Comparison of ENCODE assay signal across 1 cellular context in the genomic region with DNA sequence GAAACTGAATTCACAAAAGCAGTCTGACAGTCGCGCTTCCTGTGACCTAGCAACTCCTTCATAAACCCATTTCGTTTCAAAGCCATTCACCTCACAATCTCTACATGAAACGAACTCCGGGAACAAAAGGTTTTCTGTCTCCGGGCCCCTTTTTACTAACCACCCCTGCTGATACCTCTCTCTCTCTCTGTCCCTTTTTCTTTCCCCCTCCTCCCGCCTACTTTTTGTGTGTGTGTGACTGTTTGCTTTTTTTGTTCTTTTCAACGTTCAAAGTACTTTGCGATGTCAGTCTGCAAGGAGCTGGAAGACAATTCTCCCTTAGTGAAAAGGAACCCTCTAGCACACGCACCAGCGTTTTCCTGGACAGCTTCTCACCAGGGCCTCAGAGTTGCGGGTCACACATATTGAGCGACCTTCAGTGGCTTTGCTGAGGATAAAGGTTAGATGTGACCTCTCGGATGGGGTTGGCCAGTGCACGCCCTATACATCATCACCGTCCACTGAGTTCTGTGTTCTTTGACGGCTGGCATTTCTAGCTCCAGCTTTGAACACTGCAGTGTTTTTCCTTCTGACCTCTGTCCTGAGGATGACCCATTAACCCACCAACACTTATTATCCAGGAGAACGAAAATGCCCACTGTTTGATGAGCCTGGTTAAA.
TF ChIP-seq lines count a peak whose summit lies in the region.

No MANE protein-coding gene starts in this region.

TF ChIP-seq in HepG2, 621 proteins besides CTCF, POLR2A, EP300 and RAD21 (continued from another document and continues in another):
- TF ChIP-seq, protein P1, sequence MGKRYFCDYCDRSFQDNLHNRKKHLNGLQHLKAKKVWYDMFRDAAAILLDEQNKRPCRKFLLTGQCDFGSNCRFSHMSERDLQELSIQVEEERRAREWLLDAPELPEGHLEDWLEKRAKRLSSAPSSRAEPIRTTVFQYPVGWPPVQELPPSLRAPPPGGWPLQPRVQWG (CRISPR knock-in tag; IDR thresholded peaks at IDR 0.05; ENCODE audit: borderline replicate concordance, low read depth): no peak
- TF ChIP-seq ZFYVE20 (CRISPR knock-in tag; IDR thresholded peaks at IDR 0.05; ENCODE audit: borderline replicate concordance, low read depth) (no peak), ZNF710 (CRISPR knock-in tag; IDR thresholded peaks at IDR 0.05; ENCODE audit: borderline replicate concordance) (peak; percentile 92), ZNF256 (CRISPR knock-in tag; conservative IDR thresholded peaks at IDR 0.05) (no peak), ZNF550 (CRISPR knock-in tag; IDR thresholded peaks at IDR 0.05; ENCODE audit: borderline replicate concordance) (peak; percentile 50; the same call in 1 of the 2 replicates), MAFF (IDR thresholded peaks at IDR 0.05; ENCODE audit: low read depth, low read length) (no peak), ZNF83 (CRISPR knock-in tag; IDR thresholded peaks at IDR 0.05; ENCODE audit: borderline replicate concordance) (0 out of 2 replicates have a peak, but pooled peaks have one; percentile 50), ELF3 (CRISPR knock-in tag; IDR thresholded peaks at IDR 0.05) (peak; percentile 64), ARNT2 (CRISPR knock-in tag; IDR thresholded peaks at IDR 0.05; ENCODE audit: low read depth) (no peak), MEF2D (CRISPR knock-in tag; IDR thresholded peaks at IDR 0.05) (peak; percentile 85), POGZ (CRISPR knock-in tag; IDR thresholded peaks at IDR 0.05) (peak; percentile 47), PTBP1 (IDR thresholded peaks at IDR 0.05; ENCODE audit: low read depth, low read length, poor library complexity, severe bottlenecking) (no peak), BRF2 (CRISPR knock-in tag; IDR thresholded peaks at IDR 0.05) (peak; percentile 62; the same call in 1 of the 2 replicates), ZSCAN30 (CRISPR knock-in tag; IDR thresholded peaks at IDR 0.05) (no peak), NR2F6 (IDR thresholded peaks at IDR 0.05) (peak; percentile 96), NR2F6 (CRISPR knock-in tag; IDR thresholded peaks at IDR 0.05) (peak; percentile 96), KDM5B (CRISPR knock-in tag; IDR thresholded peaks at IDR 0.05; ENCODE audit: borderline replicate concordance) (no peak), ZMAT3 (CRISPR knock-in tag; conservative IDR thresholded peaks at IDR 0.05) (peak; percentile 65; the same call in 1 of the 2 replicates), E2F1 (CRISPR knock-in tag; IDR thresholded peaks at IDR 0.05) (0 out of 2 replicates have a peak, but pooled peaks have one; percentile 56), ZGPAT (CRISPR knock-in tag; IDR thresholded peaks at IDR 0.05) (peak; percentile 59; the same call in 1 of the 2 replicates), SNRNP70 (IDR thresholded peaks at IDR 0.05; ENCODE audit: low read depth, low read length) (no peak), SKIL (CRISPR knock-in tag; IDR thresholded peaks at IDR 0.05; ENCODE audit: borderline replicate concordance) (peak; percentile 94), MTA1 (CRISPR knock-in tag; IDR thresholded peaks at IDR 0.05; ENCODE audit: borderline replicate concordance) (peak; percentile 90), CHCHD3 (CRISPR knock-in tag; IDR thresholded peaks at IDR 0.05) (no peak), ZSCAN21 (CRISPR knock-in tag; IDR thresholded peaks at IDR 0.05; ENCODE audit: borderline replicate concordance) (peak; percentile 60; the same call in 1 of the 2 replicates), ZNF703 (CRISPR knock-in tag; IDR thresholded peaks at IDR 0.05; ENCODE audit: borderline replicate concordance) (no peak), ZNF775 (CRISPR knock-in tag; IDR thresholded peaks at IDR 0.05; ENCODE audit: borderline replicate concordance) (0 out of 2 replicates have a peak, but pooled peaks have one; percentile 63), NRL (CRISPR knock-in tag; IDR thresholded peaks at IDR 0.05; ENCODE audit: borderline replicate concordance) (no peak), ZFP41 (CRISPR knock-in tag; IDR thresholded peaks at IDR 0.05; ENCODE audit: borderline replicate concordance) (no peak), SALL2 (CRISPR knock-in tag; IDR thresholded peaks at IDR 0.05) (no peak; the same call in 1 of the 2 replicates), REXO4 (CRISPR knock-in tag; IDR thresholded peaks at IDR 0.05; ENCODE audit: borderline replicate concordance) (no peak), THAP11 (CRISPR knock-in tag; IDR thresholded peaks at IDR 0.05) (0 out of 2 replicates have a peak, but pooled peaks have one; percentile 12), KLF16 (CRISPR knock-in tag; IDR thresholded peaks at IDR 0.05) (peak in 1 of 2 experiments; percentile 79; a peak in 2 of 4 replicates), XRCC5 (optimal IDR thresholded peaks at IDR 0.05; ENCODE audit: low read length) (peak; percentile 33), NFKB2 (CRISPR knock-in tag; IDR thresholded peaks at IDR 0.05; ENCODE audit: borderline replicate concordance) (0 out of 2 replicates have a peak, but pooled peaks have one; percentile 41), ZNF670 (CRISPR knock-in tag; IDR thresholded peaks at IDR 0.05; ENCODE audit: borderline replicate concordance) (no peak), HOXA5 (CRISPR knock-in tag; IDR thresholded peaks at IDR 0.05) (no peak; the same call in 1 of the 2 replicates), ZNF614 (CRISPR knock-in tag; IDR thresholded peaks at IDR 0.05; ENCODE audit: borderline replicate concordance) (peak; percentile 80; the same call in 1 of the 2 replicates), RAD51 (IDR thresholded peaks at IDR 0.05; ENCODE audit: borderline replicate concordance) (no peak), ATF2 (CRISPR knock-in tag; IDR thresholded peaks at IDR 0.05) (no peak; the same call in 1 of the 2 replicates), ZNF713 (CRISPR knock-in tag; IDR thresholded peaks at IDR 0.05) (no peak), KDM5A (IDR thresholded peaks at IDR 0.05; ENCODE audit: borderline replicate concordance, low read length) (no peak; the same call in 1 of the 2 replicates), MED8 (CRISPR knock-in tag; IDR thresholded peaks at IDR 0.05; ENCODE audit: insufficient replicate concordance) (peak; percentile 31), RXRB (CRISPR knock-in tag; IDR thresholded peaks at IDR 0.05; ENCODE audit: borderline replicate concordance) (peak; percentile 95)
- TF ChIP-seq, protein P2, sequence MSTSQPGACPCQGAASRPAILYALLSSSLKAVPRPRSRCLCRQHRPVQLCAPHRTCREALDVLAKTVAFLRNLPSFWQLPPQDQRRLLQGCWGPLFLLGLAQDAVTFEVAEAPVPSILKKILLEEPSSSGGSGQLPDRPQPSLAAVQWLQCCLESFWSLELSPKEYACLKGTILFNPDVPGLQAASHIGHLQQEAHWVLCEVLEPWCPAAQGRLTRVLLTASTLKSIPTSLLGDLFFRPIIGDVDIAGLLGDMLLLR (CRISPR knock-in tag; IDR thresholded peaks at IDR 0.05): no peak
- TF ChIP-seq, protein P3, sequence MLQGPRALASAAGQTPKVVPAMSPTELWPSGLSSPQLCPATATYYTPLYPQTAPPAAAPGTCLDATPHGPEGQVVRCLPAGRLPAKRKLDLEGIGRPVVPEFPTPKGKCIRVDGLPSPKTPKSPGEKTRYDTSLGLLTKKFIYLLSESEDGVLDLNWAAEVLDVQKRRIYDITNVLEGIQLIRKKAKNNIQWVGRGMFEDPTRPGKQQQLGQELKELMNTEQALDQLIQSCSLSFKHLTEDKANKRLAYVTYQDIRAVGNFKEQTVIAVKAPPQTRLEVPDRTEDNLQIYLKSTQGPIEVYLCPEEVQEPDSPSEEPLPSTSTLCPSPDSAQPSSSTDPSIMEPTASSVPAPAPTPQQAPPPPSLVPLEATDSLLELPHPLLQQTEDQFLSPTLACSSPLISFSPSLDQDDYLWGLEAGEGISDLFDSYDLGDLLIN (CRISPR knock-in tag; IDR thresholded peaks at IDR 0.05; ENCODE audit: borderline replicate concordance): no peak
- TF ChIP-seq, protein P4, sequence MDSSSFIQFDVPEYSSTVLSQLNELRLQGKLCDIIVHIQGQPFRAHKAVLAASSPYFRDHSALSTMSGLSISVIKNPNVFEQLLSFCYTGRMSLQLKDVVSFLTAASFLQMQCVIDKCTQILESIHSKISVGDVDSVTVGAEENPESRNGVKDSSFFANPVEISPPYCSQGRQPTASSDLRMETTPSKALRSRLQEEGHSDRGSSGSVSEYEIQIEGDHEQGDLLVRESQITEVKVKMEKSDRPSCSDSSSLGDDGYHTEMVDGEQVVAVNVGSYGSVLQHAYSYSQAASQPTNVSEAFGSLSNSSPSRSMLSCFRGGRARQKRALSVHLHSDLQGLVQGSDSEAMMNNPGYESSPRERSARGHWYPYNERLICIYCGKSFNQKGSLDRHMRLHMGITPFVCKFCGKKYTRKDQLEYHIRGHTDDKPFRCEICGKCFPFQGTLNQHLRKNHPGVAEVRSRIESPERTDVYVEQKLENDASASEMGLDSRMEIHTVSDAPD (CRISPR knock-in tag; IDR thresholded peaks at IDR 0.05): peak; percentile 84
